In the genomic region with DNA sequence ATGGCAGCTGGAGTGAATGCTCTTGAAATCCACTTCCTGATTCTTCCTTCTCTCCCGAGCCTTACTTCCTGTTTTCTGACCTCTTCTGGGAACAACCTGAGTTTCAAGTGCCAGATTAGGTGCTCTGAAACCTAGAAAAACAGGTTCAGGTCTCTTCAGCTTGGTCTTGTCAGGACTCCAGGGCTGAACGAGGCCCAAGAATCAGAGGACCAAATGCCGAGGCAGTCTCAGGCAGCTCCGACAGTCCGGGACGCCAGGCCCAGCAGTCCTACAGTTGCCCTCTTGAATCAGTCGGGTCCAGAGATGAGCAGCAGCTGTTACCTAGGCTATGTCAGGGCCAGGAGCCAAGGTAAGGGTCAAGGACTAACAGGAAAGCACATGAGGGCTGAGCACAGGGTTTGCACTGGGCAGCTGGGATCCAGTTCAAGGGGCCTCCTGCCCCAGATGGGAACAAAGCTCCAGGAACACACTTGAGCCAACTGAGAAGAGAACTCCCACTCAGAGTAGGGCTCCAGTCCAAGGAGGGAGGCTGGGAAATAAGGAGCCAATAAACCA, we compare ENCODE assay signal across 1 cellular context.
A peak's percentile ranks its signal among the peaks of the same experiment; 100 is the strongest.
TF ChIP-seq lines count a peak whose summit lies in the region.

No MANE protein-coding gene starts in this region.

TF ChIP-seq in K562, 482 proteins besides CTCF, POLR2A, EP300 and RAD21:
- TF ChIP-seq, protein P1, sequence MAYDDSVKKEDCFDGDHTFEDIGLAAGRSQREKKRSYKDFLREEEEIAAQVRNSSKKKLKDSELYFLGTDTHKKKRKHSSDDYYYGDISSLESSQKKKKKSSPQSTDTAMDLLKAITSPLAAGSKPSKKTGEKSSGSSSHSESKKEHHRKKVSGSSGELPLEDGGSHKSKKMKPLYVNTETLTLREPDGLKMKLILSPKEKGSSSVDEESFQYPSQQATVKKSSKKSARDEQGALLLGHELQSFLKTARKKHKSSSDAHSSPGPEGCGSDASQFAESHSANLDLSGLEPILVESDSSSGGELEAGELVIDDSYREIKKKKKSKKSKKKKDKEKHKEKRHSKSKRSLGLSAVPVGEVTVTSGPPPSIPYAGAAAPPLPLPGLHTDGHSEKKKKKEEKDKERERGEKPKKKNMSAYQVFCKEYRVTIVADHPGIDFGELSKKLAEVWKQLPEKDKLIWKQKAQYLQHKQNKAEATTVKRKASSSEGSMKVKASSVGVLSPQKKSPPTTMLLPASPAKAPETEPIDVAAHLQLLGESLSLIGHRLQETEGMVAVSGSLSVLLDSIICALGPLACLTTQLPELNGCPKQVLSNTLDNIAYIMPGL (CRISPR knock-in tag; IDR thresholded peaks at IDR 0.05): no peak
- TF ChIP-seq ELF1 (tag; IDR thresholded peaks at IDR 0.05) (0 out of 2 replicates have a peak, but pooled peaks have one; percentile 23), SPI1 (IDR thresholded peaks at IDR 0.05; ENCODE audit: borderline replicate concordance, low read depth, low read length) (peak; percentile 66)
